In the genomic region with DNA sequence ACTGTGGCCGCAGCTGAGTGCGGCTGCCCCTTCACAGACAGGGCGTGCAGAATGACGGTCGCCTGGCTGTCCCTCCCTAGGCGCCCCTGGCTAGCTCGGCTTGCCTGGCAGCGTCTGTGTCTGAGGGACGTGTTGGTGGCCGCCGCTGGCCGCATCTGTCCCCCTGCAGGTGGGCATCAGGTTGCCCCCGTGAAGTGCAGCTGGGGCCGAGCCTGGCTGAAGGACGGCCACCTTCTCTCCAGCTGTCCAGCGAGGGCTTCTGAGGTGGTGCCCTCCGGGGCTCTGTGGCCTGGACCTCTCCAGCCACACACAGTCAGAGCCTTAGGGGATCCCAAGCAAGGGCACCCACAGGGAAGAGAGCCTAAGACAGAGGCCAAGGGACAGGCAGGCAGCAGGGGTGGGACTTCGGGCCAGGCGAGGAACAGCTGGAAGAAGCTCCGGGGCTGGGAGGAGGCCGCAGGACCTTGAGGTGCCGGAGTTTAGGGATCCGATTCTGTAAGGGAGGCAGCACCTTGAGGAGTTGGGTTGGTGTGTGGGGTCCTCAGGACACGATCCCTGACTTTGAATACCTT, we compare ENCODE assay signal across 8 cellular contexts.
DNase-seq lines count a peak whose midpoint lies in the region; ATAC-seq and TF ChIP-seq lines count a peak whose summit lies in the region.

No MANE protein-coding gene starts in this region.

- H3K9me3 ChIP-seq in mesodermal cell (ENCODE audit: control insufficient read depth, low read length): no peaks in the 10 kb centered on the region

- peak overlapping the region; percentile 65 for H3K27ac Mint-ChIP-seq in type B pancreatic cell

- peaks cover 20% of the 10 kb centered on the region for H3K4me1 ChIP-seq in mesodermal cell (ENCODE audit: control insufficient read depth, insufficient read depth, low read length, poor library complexity, severe bottlenecking)

- no peak for ATAC-seq in GM19324 (IDR thresholded peaks at IDR 0.05; ENCODE audit: low FRiP score, unreplicated experiment)

- H3K36me3 Mint-ChIP-seq in type B pancreatic cell: no peaks in the 10 kb centered on the region

- H3K9me3 Mint-ChIP-seq in type B pancreatic cell: no peaks in the 10 kb centered on the region

- peak overlapping the region; percentile 89 for H3K4me3 Mint-ChIP-seq in type B pancreatic cell

- H3K4me1 Mint-ChIP-seq in type B pancreatic cell (ENCODE audit: unreplicated experiment): peaks cover 8% of the 10 kb centered on the region

- H3K27me3 Mint-ChIP-seq in type B pancreatic cell: no peaks in the 10 kb centered on the region

- H3K4me3 ChIP-seq in cardiac fibroblast (replicated peaks in 1 of 2; ENCODE audit: low read depth in 2 of 2, low read length in 2 of 2) (peak overlapping the region; percentile 36 to 57), mesodermal cell (ENCODE audit: extremely low read depth, insufficient read depth, low read length, poor library complexity, severe bottlenecking) (peak overlapping the region; percentile 36)

- 71 to 78% methylated on average over 20 to 24 of the region's 24 CpGs for WGBS in mesodermal cell (ENCODE audit: insufficient coverage in 2 of 2), 2 experiments

- no peaks in the 10 kb centered on the region for H3K36me3 ChIP-seq in mesodermal cell (ENCODE audit: control insufficient read depth, insufficient read depth, low read length)

- H3K27ac ChIP-seq in mesodermal cell (ENCODE audit: low read depth, low read length, severe bottlenecking): peak overlapping the region; percentile 79

- peak; percentile 13 for DNase-seq in activated gamma-delta T cell (lab: John Stamatoyannopoulos, UW)
- DNase-seq in activated gamma-delta T cell treated with Interleukin-2 at 50 U/mL for 16 hours: no peak
- DNase-seq in cardiac fibroblast (ENCODE audit: low read depth in 2 of 2): no peak
- no peak for DNase-seq in type B pancreatic cell (ENCODE audit: extremely low spot score, unreplicated experiment)
- DNase-seq in COR-L47 (lab: John Stamatoyannopoulos, UW): no peak
- no peak for DNase-seq in DMS 273 treated with DMSO at 0.1 percent for 48 hours (lab: John Stamatoyannopoulos, UW)

- TF ChIP-seq CTCF in cardiac fibroblast (IDR thresholded peaks at IDR 0.05; ENCODE audit: low read depth, low read length): no peak
- TF ChIP-seq CTCF in type B pancreatic cell (conservative IDR thresholded peaks at IDR 0.05): no peak
